ENCODE assay signal across 8 cellular contexts in the genomic region with DNA sequence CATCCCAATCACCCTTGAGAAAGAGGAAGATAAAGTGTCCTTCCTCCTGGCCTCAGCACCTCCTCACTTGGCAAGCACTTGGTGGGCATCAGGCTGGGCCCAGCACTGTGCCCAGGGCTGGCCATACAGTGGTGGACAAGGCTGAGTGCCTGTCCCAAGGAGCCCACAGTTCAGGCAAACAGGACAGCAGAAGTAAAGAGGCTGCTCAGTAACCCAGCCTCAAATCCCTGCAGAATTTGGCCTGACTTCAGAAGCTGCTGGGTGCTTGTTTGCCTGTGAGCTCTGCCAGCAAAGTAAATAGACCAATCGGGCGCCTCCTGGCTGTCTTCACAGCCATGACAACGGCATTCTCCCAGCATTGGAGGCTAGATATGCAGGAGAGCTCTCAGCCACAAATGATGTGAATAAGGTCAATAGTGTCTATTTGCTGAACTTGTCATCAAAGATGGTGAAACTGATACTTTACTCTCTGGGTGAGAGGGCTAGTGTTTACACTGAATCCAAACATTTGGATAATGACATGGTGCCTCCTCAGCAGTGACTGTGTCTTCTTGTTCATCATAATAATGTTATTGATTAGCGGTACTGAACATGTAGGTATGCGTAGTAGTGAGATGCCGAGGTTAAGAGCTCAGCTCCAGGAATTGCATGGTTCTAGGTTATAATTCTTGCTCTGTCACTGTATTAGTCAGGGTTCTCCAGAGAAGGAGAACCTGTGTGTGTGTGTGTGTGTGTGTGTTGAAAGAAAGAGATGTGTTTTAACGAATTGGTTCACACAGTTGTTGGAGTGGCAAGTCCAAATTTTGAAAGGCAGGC. TPM values are rescaled to one million over a fixed set of nuclear protein-coding genes. Genes with fewer than 3 reads are reported as not detected.
DNase-seq lines count a peak whose midpoint lies in the region; ATAC-seq and TF ChIP-seq lines count a peak whose summit lies in the region.

No MANE protein-coding gene starts in this region.

- DNase-seq in Ammon's horn (ENCODE audit: low spot score), result peak; percentile 94
- DNase-seq in HEK293T (ENCODE audit: extremely low spot score), result peak; percentile 63
- peak; percentile 63 for DNase-seq in NCI-H526 treated with DMSO at 0.1 percent for 48 hours (lab: John Stamatoyannopoulos, UW)
- peak; percentile 83 for DNase-seq in amniotic epithelial cell (ENCODE audit: low read depth)
- peak in 4 of 5 donors; percentile 68 to 77 (median 74) for DNase-seq in heart left ventricle
- peak; percentile 56 to 83 for DNase-seq in psoas muscle

- TF ChIP-seq POLR2A in heart left ventricle (IDR thresholded peaks at IDR 0.05), result no peak

- H3K36me3 ChIP-seq in heart left ventricle (peaks cover 0 to 70% (median 36%) of the 10 kb centered on the region in 9 donors), psoas muscle (ENCODE audit: insufficient read depth in 1 of 2, low read depth in 1 of 2) (peaks cover 12 to 63% of the 10 kb centered on the region in 2 donors)

- no peak overlapping the region for H3K4me3 ChIP-seq in heart left ventricle
- no peak overlapping the region for H3K4me3 ChIP-seq in psoas muscle

- ATAC-seq in heart left ventricle (peak; percentile 80 to 93 (median 88)), psoas muscle (peak; percentile 75 to 96 (median 90)), HG02763 (IDR thresholded peaks at IDR 0.05; ENCODE audit: unreplicated experiment) (no peak), GM18498 (IDR thresholded peaks at IDR 0.05; ENCODE audit: unreplicated experiment) (no peak)

- peaks cover 0 to 30% (median 10%) of the 10 kb centered on the region in 12 donors for H3K4me1 ChIP-seq in heart left ventricle
- peaks cover 11% of the 10 kb centered on the region for H3K4me1 ChIP-seq in psoas muscle

- POLR2A ChIA-PET in HEK293T (lab: Yijun Ruan, JAX), result interaction anchor here (1.1 kb wide), 1 partner anchor 37 kb away, joined by 4 read pairs; a partner anchor contains a TSS

- TF ChIP-seq CTCF in heart left ventricle (IDR thresholded peaks at IDR 0.05), result peak; percentile 26 to 74 (median 58)
- TF ChIP-seq CTCF in psoas muscle (IDR thresholded peaks at IDR 0.05), result peak; percentile 57

- H3K27ac ChIP-seq in heart left ventricle (peak overlapping the region in 1 of 12 donors; percentile 19), psoas muscle (peak overlapping the region; percentile 46)

- intact Hi-C loops in heart left ventricle (cut with DNase I) (loop anchor here in 8 of 10 donors (1.0 to 10.0 kb wide), 3 partner anchors 70 to 73 kb away; a partner anchor contains a TSS), psoas muscle (cut with DNase I) (loop anchor here (1.0 to 2.0 kb wide), 2 partner anchors 72 to 73 kb away; a partner anchor contains a TSS)

- H3K27me3 ChIP-seq in heart left ventricle, result no peaks in the 10 kb centered on the region
- no peaks in the 10 kb centered on the region for H3K27me3 ChIP-seq in psoas muscle (ENCODE audit: insufficient read depth in 3 of 3, low read length in 2 of 3)

- H3K9me3 ChIP-seq in heart left ventricle (no peaks in the 10 kb centered on the region), psoas muscle (no peaks in the 10 kb centered on the region)

- CTCF ChIA-PET in HEK293T (lab: Yijun Ruan, JAX), result interaction anchor here (0.7 to 1.1 kb wide), 4 partner anchors 9 to 74 kb away, joined by 3 to 5 read pairs (median 4); no protein-coding TSS in a partner anchor

- 59 to 63% (median 61%) methylated on average over 7 of the region's 7 CpGs for WGBS in heart left ventricle, 4 donors
- WGBS in psoas muscle, 3 donors, result 46 to 55% (median 52%) methylated on average over 7 of the region's 7 CpGs

TF ChIP-seq in HEK293T, 16 proteins besides CTCF, POLR2A, EP300 and RAD21:
- TF ChIP-seq LEF1 (IDR thresholded peaks at IDR 0.05; ENCODE audit: borderline replicate concordance), result no peak
- TF ChIP-seq, protein P1, sequence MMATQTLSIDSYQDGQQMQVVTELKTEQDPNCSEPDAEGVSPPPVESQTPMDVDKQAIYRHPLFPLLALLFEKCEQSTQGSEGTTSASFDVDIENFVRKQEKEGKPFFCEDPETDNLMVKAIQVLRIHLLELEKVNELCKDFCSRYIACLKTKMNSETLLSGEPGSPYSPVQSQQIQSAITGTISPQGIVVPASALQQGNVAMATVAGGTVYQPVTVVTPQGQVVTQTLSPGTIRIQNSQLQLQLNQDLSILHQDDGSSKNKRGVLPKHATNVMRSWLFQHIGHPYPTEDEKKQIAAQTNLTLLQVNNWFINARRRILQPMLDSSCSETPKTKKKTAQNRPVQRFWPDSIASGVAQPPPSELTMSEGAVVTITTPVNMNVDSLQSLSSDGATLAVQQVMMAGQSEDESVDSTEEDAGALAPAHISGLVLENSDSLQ (IDR thresholded peaks at IDR 0.05), result no peak
- no peak for TF ChIP-seq ZNF384 (IDR thresholded peaks at IDR 0.05)
- TF ChIP-seq SP1 (IDR thresholded peaks at IDR 0.05), result no peak
- no peak for TF ChIP-seq TARDBP (IDR thresholded peaks at IDR 0.05)
- no peak for TF ChIP-seq NFRKB (IDR thresholded peaks at IDR 0.05)

RNA-seq across cellular contexts. Expression of a gene that starts 36.9 kb away (rescaled TPM):
- total RNA-seq in heart left ventricle, result 1 to 10 TPM; 2.1 to 4.6 (median 3.8) TPM
- polyA plus RNA-seq in heart left ventricle, result 1 to 10 TPM; 1.3 to 3.6 TPM
- 1 to 10 TPM; 5.7 to 9.3 (median 8.1) TPM for total RNA-seq in psoas muscle
- polyA plus RNA-seq in psoas muscle, result 10 to 100 TPM in 1 of 3 donors, 1 to 10 TPM in 2; 3.8 to 15.2 (median 4.5) TPM

RNA-seq across cellular contexts. Expression of a gene that starts 52.9 kb away (rescaled TPM):
- total RNA-seq in heart left ventricle, result 100 to 1,000 TPM; 472 to 700 (median 532) TPM
- polyA plus RNA-seq in heart left ventricle, result 1,000 to 10,000 TPM in 1 of 2 donors, 100 to 1,000 TPM in 1; 356 to 1,412 TPM
- total RNA-seq in psoas muscle, result 100 to 1,000 TPM; 668 to 832 (median 736) TPM
- 1,000 to 10,000 TPM in 2 of 3 donors, 100 to 1,000 TPM in 1; 918 to 1,629 (median 1,240) TPM for polyA plus RNA-seq in psoas muscle

Comparison
In these comparisons a context has a peak if more than half of its experiments do, and no peak if none do; other contexts are left out.
1. ATAC-seq: peak in heart left ventricle (4 of 4) and psoas muscle (4 of 4); none in HG02763 (single experiment) and GM18498 (single experiment).
2. Peak in every context shown above with its lines, with median percentiles within 50 percentile points of each other: DNase-seq.